16 cellular contexts compared by ENCODE assay signal in genomic region chr1:240031414-240031813, GRCh38.
DNase-seq lines count a peak whose midpoint lies in the region; ATAC-seq, FAIRE-seq and TF ChIP-seq lines count a peak whose summit lies in the region.
"Had no signal": no experiment of that assay in that cellular context is flagged by ENCODE, and none has a peak within 500 bp of the region (broad histone marks: within the 10 kb centered on the region; RNA-seq: fewer than 3 reads in every experiment).

No MANE protein-coding gene starts in this region.

- H3K36me3 ChIP-seq in adipocyte (ENCODE audit: control insufficient read depth, insufficient read depth, low read length, severe bottlenecking) (no peaks in the 10 kb centered on the region), aorta (ENCODE audit: control insufficient read depth in 1 of 2, insufficient read depth in 2 of 2, low read length in 1 of 2) (no peaks in the 10 kb centered on the region)
- H3K36me3 ChIP-seq in CD8-positive, alpha-beta T cell (ENCODE audit: insufficient read depth, low read length), result no peaks in the 10 kb centered on the region
- H3K36me3 ChIP-seq: esophagus squamous epithelium, right atrium auricular region, SJCRH30 had no signal

- no peak for FAIRE-seq in urothelium cell line (lab: Jason Lieb, UNC)
- FAIRE-seq: islet of Langerhans had no signal

- peak overlapping the region; percentile 61 for H3K9ac ChIP-seq in adipocyte (ENCODE audit: low read length)

- H3K27me3 ChIP-seq in adipocyte (replicated peaks; ENCODE audit: control insufficient read depth, insufficient read depth, low read length) (no peaks in the 10 kb centered on the region), aorta (ENCODE audit: control insufficient read depth in 1 of 2, insufficient read depth in 2 of 2, low read length in 1 of 2) (no peaks in the 10 kb centered on the region)
- no peaks in the 10 kb centered on the region for H3K27me3 ChIP-seq in CD8-positive, alpha-beta T cell (ENCODE audit: insufficient read depth, low read length)
- H3K27me3 ChIP-seq: esophagus squamous epithelium, right atrium auricular region, SJCRH30 had no signal

- ATAC-seq in aorta (ENCODE audit: low FRiP score), result no peak
- ATAC-seq in CD8-positive, alpha-beta T cell, result no peak
- ATAC-seq: activated naive CD4-positive, alpha-beta T cell treated with anti-CD3 and anti-CD28 coated beads, Interleukin-2, amount 50 U/mL, for 72 hours had no signal

- CTCF ChIA-PET in CD8-positive, alpha-beta T cell (lab: Charles Lee), result no interaction called here

- H3K27me3 Mint-ChIP-seq in CD8-positive, alpha-beta T cell (ENCODE audit: low read depth), result no peaks in the 10 kb centered on the region
- H3K27me3 Mint-ChIP-seq: naive B cell had no signal

- H3K4me3 Mint-ChIP-seq in CD8-positive, alpha-beta T cell, result no peak overlapping the region
- H3K4me3 Mint-ChIP-seq: naive B cell had no signal

- H3K4me1 Mint-ChIP-seq in CD8-positive, alpha-beta T cell (ENCODE audit: low read depth), result no peaks in the 10 kb centered on the region
- H3K4me1 Mint-ChIP-seq: naive B cell had no signal

- intact Hi-C loops in aorta (cut with DNase I), result no loop called here
- intact Hi-C loops in CD8-positive, alpha-beta T cell (cut with DNase I, micrococcal nuclease), result no loop called here

- DNase-seq in HCEC 1CT (peak; percentile 81), adipocyte (ENCODE audit: low read depth) (peak; percentile 48), glomerular visceral epithelial cell (ENCODE audit: extremely low spot score) (peak; percentile 22), urothelium cell line (ENCODE audit: low spot score) (peak; percentile 19), aorta (no peak), pons (ENCODE audit: low spot score) (no peak)
- DNase-seq in CD8-positive, alpha-beta T cell, result no peak
- DNase-seq: esophagus squamous epithelium; naive B cell; NCI-H2171 treated with DMSO at 0.1 percent for 48 hours; SJCRH30; stimulated activated naive CD4-positive, alpha-beta T cell treated with Interleukin-2 at 50 U/mL for 16 hours had no signal

- no peak overlapping the region for H3K4me3 ChIP-seq in adipocyte (ENCODE audit: low read length)
- H3K4me3 ChIP-seq in aorta (ENCODE audit: low read length in 2 of 2), result no peak overlapping the region
- no peak overlapping the region for H3K4me3 ChIP-seq in CD8-positive, alpha-beta T cell (ENCODE audit: low read depth, low read length)
- H3K4me3 ChIP-seq: esophagus squamous epithelium, right atrium auricular region, SJCRH30 had no signal

- TF ChIP-seq CTCF in CD8-positive, alpha-beta T cell (IDR thresholded peaks at IDR 0.05), result no peak

- POLR2A ChIA-PET in CD8-positive, alpha-beta T cell (lab: Charles Lee), result no interaction called here

- WGBS in aorta, 2 donors, result 72 to 73% methylated on average over 3 of the region's 3 CpGs

- H3K4me1 ChIP-seq in adipocyte (ENCODE audit: control insufficient read depth, insufficient read depth, low read length), result peaks cover 38% of the 10 kb centered on the region
- H3K4me1 ChIP-seq in aorta (ENCODE audit: control insufficient read depth in 1 of 2, insufficient read depth in 2 of 2, low read length in 2 of 2), result no peaks in the 10 kb centered on the region
- H3K4me1 ChIP-seq in CD8-positive, alpha-beta T cell (ENCODE audit: insufficient read depth, low read length), result no peaks in the 10 kb centered on the region
- H3K4me1 ChIP-seq: esophagus squamous epithelium, right atrium auricular region, SJCRH30 had no signal

- H3K36me3 Mint-ChIP-seq in CD8-positive, alpha-beta T cell, result no peaks in the 10 kb centered on the region
- H3K36me3 Mint-ChIP-seq: activated naive CD4-positive, alpha-beta T cell treated with anti-CD3 and anti-CD28 coated beads, Interleukin-2, amount 50 U/mL, for 72 hours; naive B cell had no signal

- H3K9me3 ChIP-seq in adipocyte (ENCODE audit: control insufficient read depth, low read length) (no peaks in the 10 kb centered on the region), aorta (ENCODE audit: control insufficient read depth, low read length) (no peaks in the 10 kb centered on the region)
- no peaks in the 10 kb centered on the region for H3K9me3 ChIP-seq in CD8-positive, alpha-beta T cell (ENCODE audit: low read length)
- H3K9me3 ChIP-seq: esophagus squamous epithelium, right atrium auricular region, SJCRH30 had no signal

- H3K27ac ChIP-seq in aorta (ENCODE audit: low read depth in 1 of 2, low read length in 2 of 2), result no peak overlapping the region
- no peak overlapping the region for H3K27ac ChIP-seq in CD8-positive, alpha-beta T cell (ENCODE audit: low read depth, low read length)
- H3K27ac ChIP-seq: esophagus squamous epithelium, right atrium auricular region, SJCRH30, VCaP had no signal

- no peaks in the 10 kb centered on the region for H3K9me3 Mint-ChIP-seq in CD8-positive, alpha-beta T cell
- H3K9me3 Mint-ChIP-seq: activated naive CD4-positive, alpha-beta T cell treated with anti-CD3 and anti-CD28 coated beads, Interleukin-2, amount 50 U/mL, for 72 hours had no signal

- H3K27ac Mint-ChIP-seq in CD8-positive, alpha-beta T cell, result no peak overlapping the region
- H3K27ac Mint-ChIP-seq: activated naive CD4-positive, alpha-beta T cell treated with anti-CD3 and anti-CD28 coated beads, Interleukin-2, amount 50 U/mL, for 72 hours; naive B cell had no signal

Comparison
In these comparisons a context has a peak if more than half of its experiments do, and no peak if none do; other contexts are left out.
1. DNase-seq: peak in HCEC 1CT (single experiment), adipocyte (single experiment), glomerular visceral epithelial cell (single experiment) and urothelium cell line (single experiment); none in aorta (0 of 2), CD8-positive, alpha-beta T cell (0 of 7) and pons (single experiment).